In the genomic region with DNA sequence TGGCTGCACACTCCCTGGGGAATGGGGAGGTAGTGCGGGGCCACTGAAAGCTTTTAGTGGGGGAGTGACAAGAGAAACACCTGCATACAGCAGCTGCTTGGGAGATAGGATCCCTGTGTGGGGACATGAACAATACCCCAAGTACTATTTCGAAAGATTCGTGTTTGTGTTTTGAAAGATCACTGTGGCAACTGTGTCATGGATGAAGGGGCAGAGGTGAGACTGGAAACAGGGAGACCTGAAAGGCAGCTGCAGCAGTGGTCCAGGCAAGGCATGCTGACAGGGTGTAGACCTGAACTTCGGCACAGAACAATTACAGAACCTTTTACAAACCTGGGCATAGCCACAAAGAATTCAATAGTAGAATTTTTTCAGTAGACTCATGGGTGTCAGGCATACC, we compare ENCODE assay signal across 25 cellular contexts. TPM values are rescaled to one million over a fixed set of nuclear protein-coding genes. Genes with fewer than 3 reads are reported as not detected.
DNase-seq lines count a peak whose midpoint lies in the region; ATAC-seq and TF ChIP-seq lines count a peak whose summit lies in the region.
"Had no signal": no experiment of that assay in that cellular context is flagged by ENCODE, and none has a peak within 500 bp of the region (broad histone marks: within the 10 kb centered on the region; RNA-seq: fewer than 3 reads in every experiment).

No MANE protein-coding gene starts in this region.

- intact Hi-C loops in MCF 10A (cut with micrococcal nuclease), result no loop called here

- CTCF ChIA-PET in MCF 10A (lab: Yijun Ruan, JAX), result interaction anchor here (0.5 to 1.2 kb wide), 3 partner anchors 114 to 436 kb away, joined by 3 to 4 read pairs (median 3); no protein-coding TSS in a partner anchor

- H3K27me3 ChIP-seq in liver (ENCODE audit: control insufficient read depth in 4 of 4, insufficient read depth in 4 of 4, low read length in 3 of 4), result no peaks in the 10 kb centered on the region
- H3K27me3 ChIP-seq: colonic mucosa, hepatocyte, neural progenitor cell had no signal

- TF ChIP-seq CTCF in liver (IDR thresholded peaks at IDR 0.05; ENCODE audit: low read depth, low read length, missing input control) (no peak), GM20000 (IDR thresholded peaks at IDR 0.05; ENCODE audit: extremely low read depth, missing control alignments) (no peak), MCF 10A (IDR thresholded peaks at IDR 0.05; ENCODE audit: unreplicated experiment) (no peak)

- H3K9ac ChIP-seq in liver (ENCODE audit: low read depth in 1 of 2, low read length in 2 of 2), result no peak overlapping the region
- H3K9ac ChIP-seq: neural progenitor cell had no signal

- no peaks in the 10 kb centered on the region for H3K9me3 ChIP-seq in liver (ENCODE audit: control insufficient read depth in 4 of 4, low read length in 3 of 4)
- H3K9me3 ChIP-seq: colonic mucosa had no signal

- H3K9me3 Mint-ChIP-seq in IgD-negative memory B cell, result no peaks in the 10 kb centered on the region
- no peaks in the 10 kb centered on the region for H3K9me3 Mint-ChIP-seq in MCF 10A (ENCODE audit: unreplicated experiment)
- H3K9me3 Mint-ChIP-seq: activated CD4-positive, alpha-beta memory T cell treated with anti-CD3 and anti-CD28 coated beads, Interleukin-2, amount 10 ng/mL, durations not matched to agents 7 days and 5 days; activated naive CD8-positive, alpha-beta T cell treated with anti-CD3 and anti-CD28 coated beads, Interleukin-2, amount 10 ng/mL, durations not matched to agents 7 days and 5 days; mesothelial cell of epicardium; neural progenitor cell; stimulated activated naive B cell treated with anti-CD40 and anti-IgM and Interleukin-4, amounts not matched to agents 10 μg/mL and 1 μg/mL and 100 μg/mL, for 72 hours had no signal

- TF ChIP-seq RAD21 in liver (IDR thresholded peaks at IDR 0.05), result no peak

- peaks cover 6 to 15% (median 9%) of the 10 kb centered on the region in 4 donors for H3K4me1 ChIP-seq in liver (ENCODE audit: control insufficient read depth in 4 of 4, insufficient read depth in 4 of 4, low read length in 3 of 4)
- H3K4me1 ChIP-seq: colonic mucosa, neural progenitor cell had no signal

- H3K4me3 ChIP-seq in liver (ENCODE audit: low read depth in 1 of 3, low read length in 3 of 3), result no peak overlapping the region
- H3K4me3 ChIP-seq: colonic mucosa, GM12878, hepatocyte, neural progenitor cell had no signal

- H3K4me3 Mint-ChIP-seq in IgD-negative memory B cell, result peak overlapping the region in 1 of 4 donors; percentile 7
- no peak overlapping the region for H3K4me3 Mint-ChIP-seq in MCF 10A (ENCODE audit: unreplicated experiment)
- H3K4me3 Mint-ChIP-seq: activated CD4-positive, alpha-beta memory T cell treated with anti-CD3 and anti-CD28 coated beads, Interleukin-2, amount 10 ng/mL, durations not matched to agents 7 days and 5 days; activated naive CD8-positive, alpha-beta T cell treated with anti-CD3 and anti-CD28 coated beads, Interleukin-2, amount 10 ng/mL, durations not matched to agents 7 days and 5 days; brain; mesothelial cell of epicardium; neural progenitor cell; stimulated activated naive B cell treated with anti-CD40 and anti-IgM and Interleukin-4, amounts not matched to agents 10 μg/mL and 1 μg/mL and 100 μg/mL, for 72 hours had no signal

- H3K4me1 Mint-ChIP-seq in IgD-negative memory B cell (peaks cover 24 to 39% (median 24%) of the 10 kb centered on the region in 3 donors), MCF 10A (ENCODE audit: insufficient read depth, unreplicated experiment) (no peaks in the 10 kb centered on the region)
- H3K4me1 Mint-ChIP-seq: brain, mesothelial cell of epicardium, neural progenitor cell had no signal

- BruUV-seq in MCF 10A (replicated peaks; lab: Mats Ljungman, UMichigan), result no TSS peak

- H3K36me3 Mint-ChIP-seq in IgD-negative memory B cell, result no peaks in the 10 kb centered on the region
- H3K36me3 Mint-ChIP-seq in MCF 10A (ENCODE audit: insufficient read depth, unreplicated experiment), result no peaks in the 10 kb centered on the region
- H3K36me3 Mint-ChIP-seq: activated naive CD8-positive, alpha-beta T cell treated with anti-CD3 and anti-CD28 coated beads, Interleukin-2, amount 10 ng/mL, durations not matched to agents 7 days and 5 days; brain; mesothelial cell of epicardium; neural progenitor cell had no signal

- H3K27me3 Mint-ChIP-seq in IgD-negative memory B cell (peaks cover 4% of the 10 kb centered on the region), MCF 10A (ENCODE audit: insufficient read depth, unreplicated experiment) (no peaks in the 10 kb centered on the region)
- H3K27me3 Mint-ChIP-seq: activated CD4-positive, alpha-beta memory T cell treated with anti-CD3 and anti-CD28 coated beads, Interleukin-2, amount 10 ng/mL, durations not matched to agents 7 days and 5 days; brain; stimulated activated naive B cell treated with anti-CD40 and anti-IgM and Interleukin-4, amounts not matched to agents 10 μg/mL and 1 μg/mL and 100 μg/mL, for 72 hours had no signal

- ATAC-seq in GM19455 (IDR thresholded peaks at IDR 0.05; ENCODE audit: unreplicated experiment) (no peak), HG03469 (IDR thresholded peaks at IDR 0.05; ENCODE audit: unreplicated experiment) (no peak)
- ATAC-seq: GM12878; HCT116; stimulated activated naive B cell treated with anti-CD40 and anti-IgM and Interleukin-4, amounts not matched to agents 10 μg/mL and 1 μg/mL and 100 μg/mL, for 72 hours had no signal

- POLR2A ChIA-PET in MCF 10A (lab: Yijun Ruan, JAX), result no interaction called here

- 78% methylated on average over 4 of the region's 4 CpGs for WGBS in liver

- peak overlapping the region in 2 of 3 donors; percentile 9 to 33 for H3K27ac Mint-ChIP-seq in IgD-negative memory B cell
- no peak overlapping the region for H3K27ac Mint-ChIP-seq in MCF 10A (ENCODE audit: low read depth, unreplicated experiment)
- H3K27ac Mint-ChIP-seq: activated CD4-positive, alpha-beta memory T cell treated with anti-CD3 and anti-CD28 coated beads, Interleukin-2, amount 10 ng/mL, durations not matched to agents 7 days and 5 days; activated naive CD8-positive, alpha-beta T cell treated with anti-CD3 and anti-CD28 coated beads, Interleukin-2, amount 10 ng/mL, durations not matched to agents 7 days and 5 days; mesothelial cell of epicardium; neural progenitor cell; stimulated activated naive B cell treated with anti-CD40 and anti-IgM and Interleukin-4, amounts not matched to agents 10 μg/mL and 1 μg/mL and 100 μg/mL, for 72 hours had no signal

- DNase-seq in NAMALWA (ENCODE audit: low spot score) (peak; percentile 6), NCI-H748 treated with DMSO at 0.1 percent for 48 hours (lab: John Stamatoyannopoulos, UW) (peak; percentile 11), GM20000 (ENCODE audit: low spot score) (no peak), MCF 10A (ENCODE audit: unreplicated experiment) (no peak)
- DNase-seq: activated naive CD8-positive, alpha-beta T cell treated with anti-CD3 and anti-CD28 coated beads, Interleukin-2, amount 10 ng/mL, durations not matched to agents 7 days and 5 days; colonic mucosa; GDM1; Karpas-422; NCI-H2081; retina; Right ventricle myocardium superior; stimulated activated naive B cell treated with anti-CD40 and anti-IgM and Interleukin-4, amounts not matched to agents 10 μg/mL and 1 μg/mL and 100 μg/mL, for 72 hours; T-helper 1 cell had no signal

- no peaks in the 10 kb centered on the region for H3K36me3 ChIP-seq in liver (ENCODE audit: control insufficient read depth in 4 of 4, insufficient read depth in 3 of 4, low read depth in 1 of 4, low read length in 3 of 4)
- H3K36me3 ChIP-seq: colonic mucosa, neural progenitor cell had no signal

- no peak overlapping the region for H3K27ac ChIP-seq in liver (ENCODE audit: low read depth in 1 of 2, low read length in 2 of 2)
- H3K27ac ChIP-seq: colonic mucosa, hepatocyte, neural progenitor cell, VCaP had no signal

TF ChIP-seq in liver, 16 proteins besides CTCF, POLR2A, EP300 and RAD21:
- TF ChIP-seq TAF1 (conservative IDR thresholded peaks at IDR 0.05) (no peak), SP1 (IDR thresholded peaks at IDR 0.05) (peak; percentile 8)
TF ChIP-seq in liver: peak in this region for 1.

RNA-seq across cellular contexts. Expression of a gene that starts 32.9 kb away (rescaled TPM):
- polyA plus RNA-seq in IgD-negative memory B cell (33.4 TPM), liver (1 to 10 TPM; 1.1 to 5.3 TPM)
- total RNA-seq in liver (100 to 1,000 TPM in 1 of 2 donors, 1 to 10 TPM in 1; 4.3 to 200 TPM), MCF 10A (2022) (0.05 TPM in 1 of 2 replicates, not detected in the other)

Comparison
In these comparisons a context has a peak if more than half of its experiments do, and no peak if none do; other contexts are left out.
1. DNase-seq: peak in NAMALWA (single experiment) and NCI-H748 treated with DMSO at 0.1 percent for 48 hours (single experiment); none in GM20000 (single experiment) and MCF 10A (single experiment).